Comparison of ENCODE assay signal across 8 cellular contexts in genomic region chr7:3042861-3043489, GRCh38. TPM values are rescaled to one million over a fixed set of nuclear protein-coding genes. Genes with fewer than 3 reads are reported as not detected.
DNase-seq lines count a peak whose midpoint lies in the region; ATAC-seq and TF ChIP-seq lines count a peak whose summit lies in the region.

No MANE protein-coding gene starts in this region.

- H3K4me2 ChIP-seq in smooth muscle cell = peak overlapping the region; percentile 94
- no peak overlapping the region for H3K4me2 ChIP-seq in SK-N-SH

- POLR2A ChIA-PET in SK-N-SH (lab: Yijun Ruan, JAX) = no interaction called here

- H3K4me1 ChIP-seq in smooth muscle cell (ENCODE audit: low read depth) (no peaks in the 10 kb centered on the region), SK-N-SH (ENCODE audit: control insufficient read depth in 1 of 2, insufficient read depth in 2 of 2, low read depth in 1 of 2, low read length in 1 of 2) (no peaks in the 10 kb centered on the region; a peak in 1 of 4 replicates)

- in situ Hi-C loops in GM13976 (cut with MboI; ENCODE audit: low sequenced_read_pairs, unreplicated experiment) = no loop called here

- H3K27ac ChIP-seq in smooth muscle cell (ENCODE audit: low read depth) = no peak overlapping the region
- H3K27ac ChIP-seq in SK-N-SH (ENCODE audit: low read depth in 2 of 2, low read length in 1 of 2) = no peak overlapping the region

- TF ChIP-seq CTCF in GM13976 (IDR thresholded peaks at IDR 0.05; ENCODE audit: borderline replicate concordance, control extremely low read depth, extremely low read depth, insufficient read depth, missing control alignments) (no peak), smooth muscle cell (IDR thresholded peaks at IDR 0.05; ENCODE audit: borderline replicate concordance, insufficient read depth, poor library complexity, severe bottlenecking) (no peak), SK-N-SH (IDR thresholded peaks at IDR 0.05) (no peak)

- ATAC-seq in HG02642 (IDR thresholded peaks at IDR 0.05; ENCODE audit: poor library complexity, unreplicated experiment) = peak; percentile 69

- H3K36me3 ChIP-seq in smooth muscle cell (ENCODE audit: low read depth) (no peaks in the 10 kb centered on the region), SK-N-SH (replicated peaks in 1 of 2; ENCODE audit: control insufficient read depth in 1 of 2, insufficient read depth in 2 of 2, low read length in 1 of 2) (no peaks in the 10 kb centered on the region)

- no peaks in the 10 kb centered on the region for H3F3A ChIP-seq in smooth muscle cell (ENCODE audit: low read depth)
- no peaks in the 10 kb centered on the region for H3F3A ChIP-seq in SK-N-SH (replicated peaks; ENCODE audit: insufficient read depth)

- H3K9ac ChIP-seq in smooth muscle cell (ENCODE audit: low read depth) (peak overlapping the region; percentile 47), SK-N-SH (no peak overlapping the region)

- CTCF ChIA-PET in SK-N-SH (lab: Yijun Ruan, JAX) = interaction anchor here (1.0 to 2.0 kb wide), 2 partner anchors 48 to 121 kb away, joined by 3 to 4 read pairs; no protein-coding TSS in a partner anchor

- TF ChIP-seq RAD21 in SK-N-SH (IDR thresholded peaks at IDR 0.05; ENCODE audit: low read length) = no peak

- H3K9me3 ChIP-seq in smooth muscle cell (replicated peaks; ENCODE audit: low read depth) = no peaks in the 10 kb centered on the region
- no peaks in the 10 kb centered on the region for H3K9me3 ChIP-seq in SK-N-SH

- WGBS in smooth muscle cell (ENCODE audit: low lambda C conversion rate) = 32% methylated on average over 15 of the region's 17 CpGs
- 57% methylated on average over 12 of the region's 17 CpGs for WGBS in SK-N-SH (ENCODE audit: low lambda C conversion rate)

- H3K27me3 ChIP-seq in smooth muscle cell (ENCODE audit: low read depth) (no peaks in the 10 kb centered on the region), SK-N-SH (ENCODE audit: insufficient read depth) (no peaks in the 10 kb centered on the region)

- no peaks in the 10 kb centered on the region for H3K9me2 ChIP-seq in SK-N-SH

- H2AFZ ChIP-seq in smooth muscle cell (ENCODE audit: low read depth) (peak overlapping the region; percentile 89), SK-N-SH (ENCODE audit: low read depth) (no peak overlapping the region)

- no peak for TF ChIP-seq EP300 in SK-N-SH (IDR thresholded peaks at IDR 0.05; ENCODE audit: borderline replicate concordance in 1 of 2, low read depth in 1 of 2, low read length in 1 of 2)

- DNase-seq in GM13976 (ENCODE audit: low spot score) (peak; percentile 82), SW480 (ENCODE audit: low spot score) (peak; percentile 70), smooth muscle cell (lab: John Stamatoyannopoulos, UW; ENCODE audit: unreplicated experiment) (no peak), NCI-H69 (lab: John Stamatoyannopoulos, UW) (no peak), SK-N-SH (no peak), OCI-M1 (lab: John Stamatoyannopoulos, UW) (no peak)
- DNase-seq in central memory CD4-positive, alpha-beta T cell = peak; percentile 66

- H4K20me1 ChIP-seq in smooth muscle cell (ENCODE audit: low read depth) (no peaks in the 10 kb centered on the region), SK-N-SH (ENCODE audit: insufficient read depth) (no peaks in the 10 kb centered on the region)

- H3K79me2 ChIP-seq in smooth muscle cell (ENCODE audit: low read depth) = no peaks in the 10 kb centered on the region
- H3K79me2 ChIP-seq in SK-N-SH (ENCODE audit: insufficient read depth) = no peaks in the 10 kb centered on the region

- H3K4me3 ChIP-seq in smooth muscle cell (peak overlapping the region; percentile 72), SK-N-SH (ENCODE audit: low read depth in 2 of 2, low read length in 1 of 2) (no peak overlapping the region)

TF ChIP-seq in SK-N-SH, 30 proteins besides CTCF, POLR2A, EP300 and RAD21:
- no peak for TF ChIP-seq MAX (IDR thresholded peaks at IDR 0.05; ENCODE audit: low read depth)
- TF ChIP-seq GABPA (IDR thresholded peaks at IDR 0.05; ENCODE audit: low read depth) = no peak
- TF ChIP-seq FOXJ3 (CRISPR knock-in tag; IDR thresholded peaks at IDR 0.05) = no peak
- no peak for TF ChIP-seq ZBTB33 (IDR thresholded peaks at IDR 0.05; ENCODE audit: borderline replicate concordance, low read depth)
- no peak for TF ChIP-seq MEF2A (IDR thresholded peaks at IDR 0.05; ENCODE audit: borderline replicate concordance, low read depth)
- no peak for TF ChIP-seq SMC3 (IDR thresholded peaks at IDR 0.05; ENCODE audit: low read depth, low read length)
- TF ChIP-seq REST (IDR thresholded peaks at IDR 0.05; ENCODE audit: low read depth, low read length) = no peak
- no peak for TF ChIP-seq SIN3A (IDR thresholded peaks at IDR 0.05; ENCODE audit: borderline replicate concordance, low read depth, low read length)
- TF ChIP-seq TAF1 (IDR thresholded peaks at IDR 0.05; ENCODE audit: borderline replicate concordance, low read depth, low read length) = no peak
- TF ChIP-seq RFX5 (IDR thresholded peaks at IDR 0.05; ENCODE audit: low read length) = no peak
- no peak for TF ChIP-seq NRF1 (IDR thresholded peaks at IDR 0.05; ENCODE audit: low read depth, low read length)
- no peak for TF ChIP-seq MXI1 (IDR thresholded peaks at IDR 0.05; ENCODE audit: low read depth, low read length)
- TF ChIP-seq FOXM1 (IDR thresholded peaks at IDR 0.05; ENCODE audit: low read depth) = no peak
- TF ChIP-seq TEAD4 (IDR thresholded peaks at IDR 0.05; ENCODE audit: borderline replicate concordance, insufficient read depth) = no peak
- TF ChIP-seq YY1 (IDR thresholded peaks at IDR 0.05; ENCODE audit: low read depth) = no peak
- no peak for TF ChIP-seq EZH2phosphoT487 (IDR thresholded peaks at IDR 0.05; ENCODE audit: borderline replicate concordance, low read depth)
- no peak for TF ChIP-seq GATA2 (CRISPR knock-in tag; IDR thresholded peaks at IDR 0.05)
TF ChIP-seq in SK-N-SH: peak in this region for 0.

RNA-seq across cellular contexts. Expression of gene CARD11, which starts 0.7 kb away (rescaled TPM):
- total RNA-seq in smooth muscle cell = 0.45 and 2.4 TPM in 2 replicates
- polyA plus RNA-seq in smooth muscle cell (1.3 and 2.8 TPM in 2 replicates), SK-N-SH (2012; rRNA removed) (not detected in 2 replicates)
- polyA plus RNA-seq in SK-N-SH (2012; cell fraction: cytosol; rRNA removed) = under 0.01 TPM in 1 of 2 replicates, not detected in the other
- not detected in 2 replicates for polyA plus RNA-seq in SK-N-SH (2012; cell fraction: nucleus; rRNA removed)

Comparison
In these comparisons a context has a peak if more than half of its experiments do, and no peak if none do; other contexts are left out.
1. DNase-seq: peak in GM13976 (single experiment), SW480 (single experiment) and central memory CD4-positive, alpha-beta T cell (single experiment); none in smooth muscle cell (single experiment), NCI-H69 (single experiment), SK-N-SH (single experiment) and OCI-M1 (single experiment).